In genomic region chr7:44921607-44922350, GRCh38 we compare ENCODE assay signal across 8 cellular contexts. TPM values are rescaled to one million over a fixed set of nuclear protein-coding genes. Genes with fewer than 3 reads are reported as not detected.
DNase-seq lines count a peak whose midpoint lies in the region; ATAC-seq and TF ChIP-seq lines count a peak whose summit lies in the region.

No MANE protein-coding gene starts in this region.

- no peak overlapping the region for H3K27ac ChIP-seq in left ventricle myocardium inferior (replicated peaks)

- H3K36me3 ChIP-seq in left ventricle myocardium inferior = no peaks in the 10 kb centered on the region

- no peak overlapping the region for H3K4me3 Mint-ChIP-seq in HFFc6
- H3K4me3 Mint-ChIP-seq in T-helper 2 cell treated with Interferon-gamma antibody and Interleukin-4, amounts not matched to agents 5 μg/mL and 100 μg/mL, for 36 hours = no peak overlapping the region

- TF ChIP-seq CTCF in HFFc6 (IDR thresholded peaks at IDR 0.05) (peak; percentile 98), left ventricle myocardium inferior (IDR thresholded peaks at IDR 0.05; ENCODE audit: borderline replicate concordance) (peak; percentile 92), retinal pigment epithelial cell (conservative IDR thresholded peaks at IDR 0.05; ENCODE audit: low read depth, low read length) (peak; percentile 86)

- in situ Hi-C loops in G401 (cut with HindIII; ENCODE audit: low sequenced_read_pairs) = no loop called here

- no peaks in the 10 kb centered on the region for H3K36me3 Mint-ChIP-seq in HFFc6 (ENCODE audit: low read depth)
- H3K36me3 Mint-ChIP-seq in T-helper 2 cell treated with Interferon-gamma antibody and Interleukin-4, amounts not matched to agents 5 μg/mL and 100 μg/mL, for 36 hours (ENCODE audit: low read depth) = no peaks in the 10 kb centered on the region

- peaks cover 4% of the 10 kb centered on the region for H3K4me1 ChIP-seq in left ventricle myocardium inferior

- ATAC-seq in GM21390 (IDR thresholded peaks at IDR 0.05; ENCODE audit: unreplicated experiment) = no peak

- no peaks in the 10 kb centered on the region for H3K4me1 Mint-ChIP-seq in HFFc6 (ENCODE audit: low read depth)
- peaks cover 13% of the 10 kb centered on the region for H3K4me1 Mint-ChIP-seq in T-helper 2 cell treated with Interferon-gamma antibody and Interleukin-4, amounts not matched to agents 5 μg/mL and 100 μg/mL, for 36 hours (ENCODE audit: low read depth)

- H3K4me3 ChIP-seq in left ventricle myocardium inferior (no peak overlapping the region), retinal pigment epithelial cell (ENCODE audit: low read length) (no peak overlapping the region)

- peak; percentile 85 for DNase-seq in G401 (ENCODE audit: low spot score)
- DNase-seq in HFFc6 = peak; percentile 50
- DNase-seq in NCI-H1694 (lab: John Stamatoyannopoulos, UW) = peak; percentile 74
- peak; percentile 85 for DNase-seq in T-helper 2 cell treated with Interferon-gamma antibody and Interleukin-4, amounts not matched to agents 5 μg/mL and 100 μg/mL, for 36 hours (ENCODE audit: low spot score)
- DNase-seq in amniotic epithelial cell (ENCODE audit: low read depth) = peak; percentile 51
- DNase-seq in left ventricle myocardium inferior = peak; percentile 90
- DNase-seq in retinal pigment epithelial cell (ENCODE audit: low read depth) = no peak

- intact Hi-C loops in left ventricle myocardium inferior (cut with micrococcal nuclease) = loop anchor here (5.0 kb wide), 1 partner anchor 334 kb away; no protein-coding TSS in a partner anchor

- peaks cover 2% of the 10 kb centered on the region for H3K27me3 Mint-ChIP-seq in HFFc6 (ENCODE audit: insufficient read depth)
- H3K27me3 Mint-ChIP-seq in T-helper 2 cell treated with Interferon-gamma antibody and Interleukin-4, amounts not matched to agents 5 μg/mL and 100 μg/mL, for 36 hours (ENCODE audit: low read depth) = no peaks in the 10 kb centered on the region

- H3K9me3 ChIP-seq in left ventricle myocardium inferior (replicated peaks) = no peaks in the 10 kb centered on the region

- H3K27me3 ChIP-seq in left ventricle myocardium inferior (ENCODE audit: low read depth) = no peaks in the 10 kb centered on the region

- no peak overlapping the region for H3K27ac Mint-ChIP-seq in HFFc6
- H3K27ac Mint-ChIP-seq in T-helper 2 cell treated with Interferon-gamma antibody and Interleukin-4, amounts not matched to agents 5 μg/mL and 100 μg/mL, for 36 hours = no peak overlapping the region

- H3K9me3 Mint-ChIP-seq in HFFc6 = no peaks in the 10 kb centered on the region
- no peaks in the 10 kb centered on the region for H3K9me3 Mint-ChIP-seq in T-helper 2 cell treated with Interferon-gamma antibody and Interleukin-4, amounts not matched to agents 5 μg/mL and 100 μg/mL, for 36 hours

RNA-seq across cellular contexts. Expression of gene PURB, which starts 36.4 kb away (rescaled TPM):
- total RNA-seq in G401 (2014; rRNA removed; shearing (Covaris generic)) = 11.1 and 13.1 TPM in 2 replicates
- 10 to 100 TPM; 22.2 to 32.2 (median 26.0) TPM for total RNA-seq in HFFc6 (2021; fragmentation: NEBNext Ultra II Directional; extraction: Animal tissue kit (Norgen Biotek cat#: 25700))
- 13.1 TPM for total RNA-seq in left ventricle myocardium inferior

RNA-seq across cellular contexts. Expression of gene MYO1G, which starts 57.0 kb away (rescaled TPM):
- 0.37 and 0.98 TPM in 2 replicates for total RNA-seq in G401 (2014; rRNA removed; shearing (Covaris generic))
- total RNA-seq in HFFc6 (2021; fragmentation: NEBNext Ultra II Directional; extraction: Animal tissue kit (Norgen Biotek cat#: 25700)) = not detected
- total RNA-seq in left ventricle myocardium inferior = 0.77 TPM
